In genomic region chr7:30841025-30841735, GRCh38 we compare ENCODE assay signal across 19 cellular contexts.
DNase-seq lines count a peak whose midpoint lies in the region; ATAC-seq and TF ChIP-seq lines count a peak whose summit lies in the region.
"Had no signal": no experiment of that assay in that cellular context is flagged by ENCODE, and none has a peak within 500 bp of the region (broad histone marks: within the 10 kb centered on the region; RNA-seq: fewer than 3 reads in every experiment).

No MANE protein-coding gene starts in this region.

- peak overlapping the region; percentile 33 for H3K27ac Mint-ChIP-seq in nephron progenitor cell
- H3K27ac Mint-ChIP-seq in neural progenitor cell: no peak overlapping the region
- H3K27ac Mint-ChIP-seq in naive thymus-derived CD4-positive, alpha-beta T cell: no peak overlapping the region

- H3K9ac ChIP-seq in neural progenitor cell: no peak overlapping the region

- H3K27ac ChIP-seq in gastroesophageal sphincter (peak overlapping the region in 3 of 4 donors; percentile 24 to 91 (median 47)), neural progenitor cell (no peak overlapping the region)
- H3K27ac ChIP-seq in naive thymus-derived CD4-positive, alpha-beta T cell (ENCODE audit: low read depth, low read length): no peak overlapping the region

- H3K36me3 ChIP-seq in gastroesophageal sphincter (peaks cover 0 to 47% of the 10 kb centered on the region in 2 donors), neural progenitor cell (no peaks in the 10 kb centered on the region)
- H3K36me3 ChIP-seq in naive thymus-derived CD4-positive, alpha-beta T cell (ENCODE audit: control insufficient read depth in 2 of 3, insufficient read depth in 3 of 3, low read length in 3 of 3): no peaks in the 10 kb centered on the region

- H3K79me2 ChIP-seq in neural progenitor cell (ENCODE audit: low read depth): no peaks in the 10 kb centered on the region

- no peak for TF ChIP-seq EP300 in gastroesophageal sphincter (IDR thresholded peaks at IDR 0.05)

- H3K4me3 Mint-ChIP-seq in nephron progenitor cell (no peak overlapping the region), neural progenitor cell (no peak overlapping the region)
- H3K4me3 Mint-ChIP-seq in naive thymus-derived CD4-positive, alpha-beta T cell: no peak overlapping the region
- H3K4me3 Mint-ChIP-seq: CD14-positive monocyte had no signal

- H3K36me3 Mint-ChIP-seq in nephron progenitor cell (ENCODE audit: low read depth) (peaks cover 34% of the 10 kb centered on the region), neural progenitor cell (peaks cover 9% of the 10 kb centered on the region)
- no peaks in the 10 kb centered on the region for H3K36me3 Mint-ChIP-seq in naive thymus-derived CD4-positive, alpha-beta T cell
- H3K36me3 Mint-ChIP-seq: CD14-positive monocyte had no signal

- H3K4me2 ChIP-seq in neural progenitor cell: no peak overlapping the region

- H3K9me3 Mint-ChIP-seq in nephron progenitor cell (no peaks in the 10 kb centered on the region), neural progenitor cell (no peaks in the 10 kb centered on the region)
- H3K9me3 Mint-ChIP-seq in naive thymus-derived CD4-positive, alpha-beta T cell: no peaks in the 10 kb centered on the region
- H3K9me3 Mint-ChIP-seq: CD14-positive monocyte had no signal

- intact Hi-C loops in naive thymus-derived CD4-positive, alpha-beta T cell (cut with micrococcal nuclease): no loop called here

- TF ChIP-seq POLR2A in gastroesophageal sphincter (IDR thresholded peaks at IDR 0.05): no peak

- no peak for ATAC-seq in gastroesophageal sphincter
- no peak for ATAC-seq in naive thymus-derived CD4-positive, alpha-beta T cell

- peaks cover 13 to 60% (median 32%) of the 10 kb centered on the region in 3 donors for H3K4me1 ChIP-seq in gastroesophageal sphincter
- no peaks in the 10 kb centered on the region for H3K4me1 ChIP-seq in neural progenitor cell
- no peaks in the 10 kb centered on the region for H3K4me1 ChIP-seq in naive thymus-derived CD4-positive, alpha-beta T cell (ENCODE audit: control insufficient read depth in 2 of 2, insufficient read depth in 2 of 2, low read length in 2 of 2)
- H3K4me1 ChIP-seq: Caco-2 had no signal

- no peak overlapping the region for H3K4me3 ChIP-seq in AG10803 (ENCODE audit: low read length)
- H3K4me3 ChIP-seq in gastroesophageal sphincter: no peak overlapping the region
- H3K4me3 ChIP-seq in neural progenitor cell: no peak overlapping the region
- no peak overlapping the region for H3K4me3 ChIP-seq in naive thymus-derived CD4-positive, alpha-beta T cell (ENCODE audit: low read length)

- no peak overlapping the region for H2AFZ ChIP-seq in neural progenitor cell (replicated peaks)

- H3K9me3 ChIP-seq in gastroesophageal sphincter (no peaks in the 10 kb centered on the region), neural progenitor cell (ENCODE audit: low read depth) (no peaks in the 10 kb centered on the region)
- no peaks in the 10 kb centered on the region for H3K9me3 ChIP-seq in naive thymus-derived CD4-positive, alpha-beta T cell (ENCODE audit: control insufficient read depth in 2 of 3, low read length in 3 of 3)
- H3K9me3 ChIP-seq: Caco-2 had no signal

- H3F3A ChIP-seq in neural progenitor cell (ENCODE audit: low read depth): no peaks in the 10 kb centered on the region

- H3K27me3 ChIP-seq in gastroesophageal sphincter (no peaks in the 10 kb centered on the region), neural progenitor cell (no peaks in the 10 kb centered on the region)
- H3K27me3 ChIP-seq in naive thymus-derived CD4-positive, alpha-beta T cell (ENCODE audit: control insufficient read depth in 2 of 2, insufficient read depth in 2 of 2, low read length in 2 of 2): no peaks in the 10 kb centered on the region

- H3K27me3 Mint-ChIP-seq in nephron progenitor cell (ENCODE audit: low read depth, poor library complexity): peaks cover 6% of the 10 kb centered on the region
- H3K27me3 Mint-ChIP-seq in neural progenitor cell (ENCODE audit: insufficient read depth, low read depth): peaks cover 2% of the 10 kb centered on the region
- H3K27me3 Mint-ChIP-seq in naive thymus-derived CD4-positive, alpha-beta T cell: no peaks in the 10 kb centered on the region

- no peaks in the 10 kb centered on the region for H4K20me1 ChIP-seq in neural progenitor cell (ENCODE audit: low read depth)

- H3K4me1 Mint-ChIP-seq in nephron progenitor cell (peaks cover 22% of the 10 kb centered on the region), neural progenitor cell (no peaks in the 10 kb centered on the region)
- H3K4me1 Mint-ChIP-seq in naive thymus-derived CD4-positive, alpha-beta T cell: no peaks in the 10 kb centered on the region
- H3K4me1 Mint-ChIP-seq: CD14-positive monocyte had no signal

- 70 to 76% methylated on average over 17 to 18 of the region's 19 CpGs for WGBS in gastroesophageal sphincter (ENCODE audit: low coverage in 1 of 2), 2 donors

- DNase-seq in AG10803 (ENCODE audit: low read depth) (peak; percentile 48), amniotic epithelial cell (ENCODE audit: low read depth) (peak; percentile 58), nephron progenitor cell (no peak), retina (no peak), neural progenitor cell (ENCODE audit: low spot score) (no peak)
- DNase-seq in naive thymus-derived CD4-positive, alpha-beta T cell: no peak
- DNase-seq: AML-193, DMS153, GOT3, KBM-7, MV-4-11, NCI-H1417 treated with DMSO at 0.1 percent for 48 hours, NCI-H2029, NCI-H2171, NCI-H446 treated with DMSO at 0.1 percent for 48 hours, RPMI8226 had no signal

- TF ChIP-seq CTCF in AG10803 (conservative IDR thresholded peaks at IDR 0.05; ENCODE audit: low read length) (no peak), gastroesophageal sphincter (IDR thresholded peaks at IDR 0.05) (no peak), nephron progenitor cell (IDR thresholded peaks at IDR 0.05) (no peak), neural progenitor cell (IDR thresholded peaks at IDR 0.05) (no peak)

- CTCF ChIA-PET in naive thymus-derived CD4-positive, alpha-beta T cell (lab: Charles Lee): no interaction called here

- POLR2A ChIA-PET in naive thymus-derived CD4-positive, alpha-beta T cell (lab: Charles Lee): no interaction called here

Comparison
In these comparisons a context has a peak if more than half of its experiments do, and no peak if none do; other contexts are left out.
1. DNase-seq: peak in AG10803 (single experiment) and amniotic epithelial cell (single experiment); none in nephron progenitor cell (single experiment), retina (single experiment), neural progenitor cell (single experiment) and naive thymus-derived CD4-positive, alpha-beta T cell (0 of 9).
2. H3K27ac ChIP-seq: peak in gastroesophageal sphincter (3 of 4); none in neural progenitor cell (single experiment) and naive thymus-derived CD4-positive, alpha-beta T cell (single experiment).